27 cellular contexts compared by ENCODE assay signal in the genomic region with DNA sequence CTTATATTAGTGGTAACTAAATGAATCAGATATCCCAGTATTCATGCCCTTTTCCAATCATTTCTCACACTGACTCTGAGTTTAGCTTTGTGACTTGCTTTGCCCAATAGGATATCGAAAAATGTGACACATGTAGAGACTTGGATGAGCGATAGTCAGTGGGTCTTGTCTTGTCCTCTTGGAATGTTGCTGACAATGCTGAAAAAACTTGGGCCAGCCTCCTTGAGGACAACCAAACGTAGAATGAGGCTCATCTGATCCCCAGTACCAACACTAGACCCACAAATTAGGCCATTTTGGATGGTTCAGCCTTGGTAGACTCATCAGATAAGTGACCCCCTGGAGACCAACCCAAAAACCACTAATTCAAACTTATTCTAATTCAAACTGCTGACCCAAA.
"Had no signal": no experiment of that assay in that cellular context is flagged by ENCODE, and none has a peak within 500 bp of the region (broad histone marks: within the 10 kb centered on the region; RNA-seq: fewer than 3 reads in every experiment).

No MANE protein-coding gene starts in this region.

- H2AFZ ChIP-seq: hepatocyte had no signal

- H3K4me2 ChIP-seq: hepatocyte had no signal

- FAIRE-seq: colon, endometrium, endothelial cell of umbilical vein, frontal cortex had no signal

- DNase-seq: colonic mucosa; cortex of kidney; dermis blood vessel endothelial cell; dorsolateral prefrontal cortex; effector CD4-positive, alpha-beta T cell; effector CD8-positive, alpha-beta T cell; effector memory CD4-positive, alpha-beta T cell; effector memory CD8-positive, alpha-beta T cell; endodermal cell; erythroblast; esophagus squamous epithelium; foreskin fibroblast; foreskin keratinocyte; foreskin melanocyte; gastrocnemius medialis; glutamatergic neuron; heart left ventricle; heart right ventricle had no signal

- H3K4me3 ChIP-seq: colonic mucosa, coronary artery, dorsolateral prefrontal cortex, esophagus muscularis mucosa, esophagus squamous epithelium, gastrocnemius medialis, heart left ventricle, heart right ventricle, hepatocyte had no signal

- H3K36me3 ChIP-seq: colonic mucosa, esophagus muscularis mucosa, esophagus squamous epithelium, gastrocnemius medialis, heart left ventricle, heart right ventricle had no signal

- H3K27me3 ChIP-seq: colonic mucosa, esophagus muscularis mucosa, esophagus squamous epithelium, foreskin keratinocyte, hepatocyte had no signal

- ATAC-seq: effector memory CD8-positive, alpha-beta T cell; esophagus mucosa; foreskin keratinocyte; gastrocnemius medialis; heart left ventricle; heart right ventricle had no signal

- H3K9me3 ChIP-seq: colonic mucosa, esophagus muscularis mucosa, esophagus squamous epithelium, gastrocnemius medialis, heart left ventricle, heart right ventricle had no signal

- H3K27ac ChIP-seq: colonic mucosa, coronary artery, dorsolateral prefrontal cortex, epithelial cell of prostate, esophagus muscularis mucosa, esophagus squamous epithelium, foreskin keratinocyte, gastrocnemius medialis, heart left ventricle, heart right ventricle, hepatocyte had no signal

- H3K79me2 ChIP-seq: hepatocyte had no signal

- H3K4me1 ChIP-seq: colonic mucosa, esophagus muscularis mucosa, esophagus squamous epithelium, foreskin keratinocyte, gastrocnemius medialis, heart left ventricle, heart right ventricle had no signal
